Comparison of ENCODE assay signal across 1 cellular context in genomic region chr17:79800325-79801155, GRCh38.
TF ChIP-seq lines count a peak whose summit lies in the region.

No MANE protein-coding gene starts in this region.

TF ChIP-seq in HEK293, 187 proteins besides CTCF, POLR2A, EP300 and RAD21 (continued from another document and continues in another):
- TF ChIP-seq KLF17 (tag by site-specific recombination; IDR thresholded peaks at IDR 0.05) (no peak; the same call in 1 of the 2 replicates), INSM2 (tag by site-specific recombination; IDR thresholded peaks at IDR 0.05) (no peak; the same call in 1 of the 2 replicates), TSHZ1 (tag by site-specific recombination; IDR thresholded peaks at IDR 0.05; ENCODE audit: borderline replicate concordance) (0 out of 2 replicates have a peak, but pooled peaks have one; percentile 5), ZNF16 (tag by site-specific recombination; IDR thresholded peaks at IDR 0.05; ENCODE audit: low read depth) (no peak), ZEB2 (tag by site-specific recombination; IDR thresholded peaks at IDR 0.05) (no peak; the same call in 1 of the 2 replicates), ZNF335 (tag by site-specific recombination; conservative IDR thresholded peaks at IDR 0.05) (peak; percentile 1; the same call in 1 of the 2 replicates), PRDM10 (tag by site-specific recombination; IDR thresholded peaks at IDR 0.05) (peak; percentile 97), ZNF514 (tag by site-specific recombination; IDR thresholded peaks at IDR 0.05) (no peak), KLF16 (tag by site-specific recombination; IDR thresholded peaks at IDR 0.05) (no peak; the same call in 1 of the 2 replicates), ZNF792 (tag by site-specific recombination; IDR thresholded peaks at IDR 0.05) (no peak), ZNF626 (tag by site-specific recombination; IDR thresholded peaks at IDR 0.05) (no peak), ZNF132 (tag by site-specific recombination; IDR thresholded peaks at IDR 0.05; ENCODE audit: borderline replicate concordance) (no peak), ZNF704 (tag by site-specific recombination; IDR thresholded peaks at IDR 0.05) (no peak), ZNF416 (tag by site-specific recombination; IDR thresholded peaks at IDR 0.05) (no peak), IKZF3 (tag by site-specific recombination; IDR thresholded peaks at IDR 0.05) (0 out of 2 replicates have a peak, but pooled peaks have one; percentile 48), ZNF529 (tag by site-specific recombination; IDR thresholded peaks at IDR 0.05; ENCODE audit: insufficient replicate concordance) (no peak), ZBTB48 (tag by site-specific recombination; IDR thresholded peaks at IDR 0.05) (peak; percentile 97), ZSCAN18 (tag by site-specific recombination; IDR thresholded peaks at IDR 0.05) (no peak), ZNF549 (tag by site-specific recombination; IDR thresholded peaks at IDR 0.05) (no peak), ZNF530 (tag by site-specific recombination; IDR thresholded peaks at IDR 0.05; ENCODE audit: low read depth) (no peak), ZNF830 (tag by site-specific recombination; IDR thresholded peaks at IDR 0.05; ENCODE audit: low read depth) (no peak), HOXA7 (CRISPR knock-in tag; IDR thresholded peaks at IDR 0.05; ENCODE audit: borderline replicate concordance) (no peak), ZNF266 (tag by site-specific recombination; IDR thresholded peaks at IDR 0.05; ENCODE audit: low read depth) (no peak), BCL11B (tag by site-specific recombination; IDR thresholded peaks at IDR 0.05; ENCODE audit: low read depth) (peak; percentile 58), ZNF521 (tag by site-specific recombination; IDR thresholded peaks at IDR 0.05) (no peak), ZBTB21 (tag by site-specific recombination; IDR thresholded peaks at IDR 0.05) (peak; percentile 15; the same call in 1 of the 2 replicates), TRIM28 (IDR thresholded peaks at IDR 0.05; ENCODE audit: borderline replicate concordance, low read length) (peak; percentile 65), ZNF394 (tag by site-specific recombination; IDR thresholded peaks at IDR 0.05; ENCODE audit: borderline replicate concordance) (peak; percentile 52; the same call in 1 of the 2 replicates), ZNF518A (tag by site-specific recombination; conservative IDR thresholded peaks at IDR 0.05; ENCODE audit: low read depth) (0 out of 2 replicates have a peak, but pooled peaks have one; percentile 24), ZNF707 (tag by site-specific recombination; IDR thresholded peaks at IDR 0.05) (no peak), KLF10 (tag by site-specific recombination; IDR thresholded peaks at IDR 0.05) (no peak), RBAK (tag by site-specific recombination; IDR thresholded peaks at IDR 0.05) (no peak), ZFP69B (tag by site-specific recombination; IDR thresholded peaks at IDR 0.05) (peak; percentile 32), ZNF311 (tag by site-specific recombination; IDR thresholded peaks at IDR 0.05; ENCODE audit: borderline replicate concordance) (no peak), FEZF1 (tag by site-specific recombination; IDR thresholded peaks at IDR 0.05) (peak; percentile 86), ZNF324 (tag by site-specific recombination; IDR thresholded peaks at IDR 0.05) (0 out of 2 replicates have a peak, but pooled peaks have one; percentile 25), ZNF223 (tag by site-specific recombination; IDR thresholded peaks at IDR 0.05) (no peak; the same call in 1 of the 2 replicates), ZNF658 (tag by site-specific recombination; IDR thresholded peaks at IDR 0.05) (no peak), ZNF843 (tag by site-specific recombination; IDR thresholded peaks at IDR 0.05) (peak; percentile 29; the same call in 1 of the 2 replicates), ZNF501 (tag by site-specific recombination; IDR thresholded peaks at IDR 0.05) (peak; percentile 4; the same call in 1 of the 2 replicates), ZNF837 (tag by site-specific recombination; IDR thresholded peaks at IDR 0.05) (0 out of 2 replicates have a peak, but pooled peaks have one; percentile 26), ZNF580 (tag by site-specific recombination; IDR thresholded peaks at IDR 0.05) (no peak), ZFP41 (tag by site-specific recombination; IDR thresholded peaks at IDR 0.05; ENCODE audit: borderline replicate concordance) (no peak)
